Comparison of ENCODE assay signal across 2 cellular contexts in the genomic region with DNA sequence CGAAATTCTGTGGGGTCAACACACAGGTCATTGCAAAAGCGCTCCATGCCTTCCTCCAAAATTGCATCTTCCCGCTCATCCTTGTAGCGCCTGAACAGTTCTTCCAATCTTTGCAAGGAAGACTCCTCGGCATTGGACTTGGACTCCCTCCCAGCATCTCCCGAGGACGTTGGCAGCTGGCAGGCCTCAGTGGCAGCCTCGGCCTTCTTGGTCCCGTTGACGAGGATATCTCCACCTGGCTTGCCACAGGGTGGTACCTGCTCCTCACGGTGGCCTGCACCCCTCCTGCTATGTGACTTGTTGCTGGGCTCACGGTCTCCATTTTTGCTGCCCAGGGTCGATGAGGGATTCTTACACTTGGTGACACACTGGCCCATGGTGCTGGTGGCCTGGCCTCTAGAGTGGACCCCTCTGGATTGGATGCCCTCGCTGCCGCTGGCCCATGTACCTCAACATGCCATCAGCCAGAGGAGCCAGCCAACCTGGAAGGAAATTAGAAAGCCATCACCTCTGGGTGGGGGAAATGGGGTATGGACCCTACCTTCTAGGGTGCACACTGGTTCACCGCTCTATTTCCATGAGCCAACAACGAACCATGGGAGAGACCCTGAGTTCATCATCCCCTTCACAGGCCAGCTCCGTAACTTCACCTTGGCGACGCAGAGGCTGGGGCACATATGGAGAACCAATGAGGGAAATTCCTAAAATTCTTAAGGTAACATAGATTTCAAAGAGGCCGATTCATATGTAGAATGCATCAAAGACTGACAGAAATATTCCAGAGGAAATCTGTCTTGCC.
TF ChIP-seq lines count a peak whose summit lies in the region.

No MANE protein-coding gene starts in this region.

TF ChIP-seq in GM23338, 12 proteins besides CTCF, POLR2A, EP300 and RAD21:
- TF ChIP-seq, protein P1, sequence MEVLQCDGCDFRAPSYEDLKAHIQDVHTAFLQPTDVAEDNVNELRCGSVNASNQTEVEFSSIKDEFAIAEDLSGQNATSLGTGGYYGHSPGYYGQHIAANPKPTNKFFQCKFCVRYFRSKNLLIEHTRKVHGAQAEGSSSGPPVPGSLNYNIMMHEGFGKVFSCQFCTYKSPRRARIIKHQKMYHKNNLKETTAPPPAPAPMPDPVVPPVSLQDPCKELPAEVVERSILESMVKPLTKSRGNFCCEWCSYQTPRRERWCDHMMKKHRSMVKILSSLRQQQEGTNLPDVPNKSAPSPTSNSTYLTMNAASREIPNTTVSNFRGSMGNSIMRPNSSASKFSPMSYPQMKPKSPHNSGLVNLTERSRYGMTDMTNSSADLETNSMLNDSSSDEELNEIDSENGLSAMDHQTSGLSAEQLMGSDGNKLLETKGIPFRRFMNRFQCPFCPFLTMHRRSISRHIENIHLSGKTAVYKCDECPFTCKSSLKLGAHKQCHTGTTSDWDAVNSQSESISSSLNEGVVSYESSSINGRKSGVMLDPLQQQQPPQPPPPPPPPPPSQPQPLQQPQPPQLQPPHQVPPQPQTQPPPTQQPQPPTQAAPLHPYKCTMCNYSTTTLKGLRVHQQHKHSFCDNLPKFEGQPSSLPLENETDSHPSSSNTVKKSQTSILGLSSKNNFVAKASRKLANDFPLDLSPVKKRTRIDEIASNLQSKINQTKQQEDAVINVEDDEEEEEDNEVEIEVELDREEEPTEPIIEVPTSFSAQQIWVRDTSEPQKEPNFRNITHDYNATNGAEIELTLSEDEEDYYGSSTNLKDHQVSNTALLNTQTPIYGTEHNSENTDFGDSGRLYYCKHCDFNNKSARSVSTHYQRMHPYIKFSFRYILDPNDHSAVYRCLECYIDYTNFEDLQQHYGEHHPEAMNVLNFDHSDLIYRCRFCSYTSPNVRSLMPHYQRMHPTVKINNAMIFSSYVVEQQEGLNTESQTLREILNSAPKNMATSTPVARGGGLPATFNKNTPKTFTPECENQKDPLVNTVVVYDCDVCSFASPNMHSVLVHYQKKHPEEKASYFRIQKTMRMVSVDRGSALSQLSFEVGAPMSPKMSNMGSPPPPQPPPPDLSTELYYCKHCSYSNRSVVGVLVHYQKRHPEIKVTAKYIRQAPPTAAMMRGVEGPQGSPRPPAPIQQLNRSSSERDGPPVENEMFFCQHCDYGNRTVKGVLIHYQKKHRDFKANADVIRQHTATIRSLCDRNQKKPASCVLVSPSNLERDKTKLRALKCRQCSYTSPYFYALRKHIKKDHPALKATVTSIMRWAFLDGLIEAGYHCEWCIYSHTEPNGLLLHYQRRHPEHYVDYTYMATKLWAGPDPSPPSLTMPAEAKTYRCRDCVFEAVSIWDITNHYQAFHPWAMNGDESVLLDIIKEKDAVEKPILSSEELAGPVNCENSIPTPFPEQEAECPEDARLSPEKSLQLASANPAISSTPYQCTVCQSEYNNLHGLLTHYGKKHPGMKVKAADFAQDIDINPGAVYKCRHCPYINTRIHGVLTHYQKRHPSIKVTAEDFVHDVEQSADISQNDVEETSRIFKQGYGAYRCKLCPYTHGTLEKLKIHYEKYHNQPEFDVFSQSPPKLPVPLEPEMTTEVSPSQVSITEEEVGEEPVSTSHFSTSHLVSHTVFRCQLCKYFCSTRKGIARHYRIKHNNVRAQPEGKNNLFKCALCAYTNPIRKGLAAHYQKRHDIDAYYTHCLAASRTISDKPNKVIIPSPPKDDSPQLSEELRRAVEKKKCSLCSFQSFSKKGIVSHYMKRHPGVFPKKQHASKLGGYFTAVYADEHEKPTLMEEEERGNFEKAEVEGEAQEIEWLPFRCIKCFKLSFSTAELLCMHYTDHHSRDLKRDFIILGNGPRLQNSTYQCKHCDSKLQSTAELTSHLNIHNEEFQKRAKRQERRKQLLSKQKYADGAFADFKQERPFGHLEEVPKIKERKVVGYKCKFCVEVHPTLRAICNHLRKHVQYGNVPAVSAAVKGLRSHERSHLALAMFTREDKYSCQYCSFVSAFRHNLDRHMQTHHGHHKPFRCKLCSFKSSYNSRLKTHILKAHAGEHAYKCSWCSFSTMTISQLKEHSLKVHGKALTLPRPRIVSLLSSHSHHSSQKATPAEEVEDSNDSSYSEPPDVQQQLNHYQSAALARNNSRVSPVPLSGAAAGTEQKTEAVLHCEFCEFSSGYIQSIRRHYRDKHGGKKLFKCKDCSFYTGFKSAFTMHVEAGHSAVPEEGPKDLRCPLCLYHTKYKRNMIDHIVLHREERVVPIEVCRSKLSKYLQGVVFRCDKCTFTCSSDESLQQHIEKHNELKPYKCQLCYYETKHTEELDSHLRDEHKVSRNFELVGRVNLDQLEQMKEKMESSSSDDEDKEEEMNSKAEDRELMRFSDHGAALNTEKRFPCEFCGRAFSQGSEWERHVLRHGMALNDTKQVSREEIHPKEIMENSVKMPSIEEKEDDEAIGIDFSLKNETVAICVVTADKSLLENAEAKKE (CRISPR knock-in tag; IDR thresholded peaks at IDR 0.05): no peak
- TF ChIP-seq, protein P2, sequence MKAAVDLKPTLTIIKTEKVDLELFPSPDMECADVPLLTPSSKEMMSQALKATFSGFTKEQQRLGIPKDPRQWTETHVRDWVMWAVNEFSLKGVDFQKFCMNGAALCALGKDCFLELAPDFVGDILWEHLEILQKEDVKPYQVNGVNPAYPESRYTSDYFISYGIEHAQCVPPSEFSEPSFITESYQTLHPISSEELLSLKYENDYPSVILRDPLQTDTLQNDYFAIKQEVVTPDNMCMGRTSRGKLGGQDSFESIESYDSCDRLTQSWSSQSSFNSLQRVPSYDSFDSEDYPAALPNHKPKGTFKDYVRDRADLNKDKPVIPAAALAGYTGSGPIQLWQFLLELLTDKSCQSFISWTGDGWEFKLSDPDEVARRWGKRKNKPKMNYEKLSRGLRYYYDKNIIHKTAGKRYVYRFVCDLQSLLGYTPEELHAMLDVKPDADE (IDR thresholded peaks at IDR 0.05): no peak
- no peak for TF ChIP-seq POLR2AphosphoS5 (IDR thresholded peaks at IDR 0.05; ENCODE audit: low read depth)
- TF ChIP-seq, protein P3, sequence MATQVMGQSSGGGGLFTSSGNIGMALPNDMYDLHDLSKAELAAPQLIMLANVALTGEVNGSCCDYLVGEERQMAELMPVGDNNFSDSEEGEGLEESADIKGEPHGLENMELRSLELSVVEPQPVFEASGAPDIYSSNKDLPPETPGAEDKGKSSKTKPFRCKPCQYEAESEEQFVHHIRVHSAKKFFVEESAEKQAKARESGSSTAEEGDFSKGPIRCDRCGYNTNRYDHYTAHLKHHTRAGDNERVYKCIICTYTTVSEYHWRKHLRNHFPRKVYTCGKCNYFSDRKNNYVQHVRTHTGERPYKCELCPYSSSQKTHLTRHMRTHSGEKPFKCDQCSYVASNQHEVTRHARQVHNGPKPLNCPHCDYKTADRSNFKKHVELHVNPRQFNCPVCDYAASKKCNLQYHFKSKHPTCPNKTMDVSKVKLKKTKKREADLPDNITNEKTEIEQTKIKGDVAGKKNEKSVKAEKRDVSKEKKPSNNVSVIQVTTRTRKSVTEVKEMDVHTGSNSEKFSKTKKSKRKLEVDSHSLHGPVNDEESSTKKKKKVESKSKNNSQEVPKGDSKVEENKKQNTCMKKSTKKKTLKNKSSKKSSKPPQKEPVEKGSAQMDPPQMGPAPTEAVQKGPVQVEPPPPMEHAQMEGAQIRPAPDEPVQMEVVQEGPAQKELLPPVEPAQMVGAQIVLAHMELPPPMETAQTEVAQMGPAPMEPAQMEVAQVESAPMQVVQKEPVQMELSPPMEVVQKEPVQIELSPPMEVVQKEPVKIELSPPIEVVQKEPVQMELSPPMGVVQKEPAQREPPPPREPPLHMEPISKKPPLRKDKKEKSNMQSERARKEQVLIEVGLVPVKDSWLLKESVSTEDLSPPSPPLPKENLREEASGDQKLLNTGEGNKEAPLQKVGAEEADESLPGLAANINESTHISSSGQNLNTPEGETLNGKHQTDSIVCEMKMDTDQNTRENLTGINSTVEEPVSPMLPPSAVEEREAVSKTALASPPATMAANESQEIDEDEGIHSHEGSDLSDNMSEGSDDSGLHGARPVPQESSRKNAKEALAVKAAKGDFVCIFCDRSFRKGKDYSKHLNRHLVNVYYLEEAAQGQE (IDR thresholded peaks at IDR 0.05; ENCODE audit: unreplicated experiment): no peak
- TF ChIP-seq EZH2 (IDR thresholded peaks at IDR 0.05; ENCODE audit: low read depth, unreplicated experiment): no peak
- no peak for TF ChIP-seq JUNB (IDR thresholded peaks at IDR 0.05; ENCODE audit: unreplicated experiment)

TF ChIP-seq in H1, 55 proteins besides CTCF, POLR2A, EP300 and RAD21:
- TF ChIP-seq GTF2F1 (IDR thresholded peaks at IDR 0.05; ENCODE audit: borderline replicate concordance, low read depth, low read length) (no peak), CTBP2 (IDR thresholded peaks at IDR 0.05; ENCODE audit: borderline replicate concordance, insufficient read depth, insufficient read length, low read length) (no peak), SIX5 (IDR thresholded peaks at IDR 0.05; ENCODE audit: low read depth, low read length) (no peak), SIRT6 (IDR thresholded peaks at IDR 0.05; ENCODE audit: low read length) (no peak), CBX5 (IDR thresholded peaks at IDR 0.05; ENCODE audit: low read depth, low read length) (no peak)
TF ChIP-seq in H1: peak in this region for 0.
